ENCODE assay signal across 1 cellular context in the genomic region with DNA sequence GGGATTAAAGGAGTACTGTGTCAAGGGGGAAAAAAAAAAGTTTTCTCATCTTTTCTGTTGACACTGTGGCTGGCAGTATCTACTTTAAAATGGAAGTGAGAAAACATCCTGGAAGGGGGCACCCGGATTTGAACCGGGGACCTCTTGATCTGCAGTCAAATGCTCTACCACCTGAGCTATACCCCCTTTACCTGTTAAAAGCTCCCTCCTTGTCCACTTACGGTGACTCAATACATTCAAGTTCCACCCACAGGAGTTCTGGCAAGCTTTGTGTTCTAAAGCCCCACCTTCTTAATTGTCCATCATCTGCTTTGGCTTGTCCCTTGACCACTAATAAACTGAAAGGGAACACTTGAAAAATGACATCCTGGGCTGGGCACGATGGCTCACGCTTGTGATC.
TF ChIP-seq lines count a peak whose summit lies in the region.

No MANE protein-coding gene starts in this region.

TF ChIP-seq in GM23338, 12 proteins besides CTCF, POLR2A, EP300 and RAD21 (continued from another document):
- TF ChIP-seq, protein P1, sequence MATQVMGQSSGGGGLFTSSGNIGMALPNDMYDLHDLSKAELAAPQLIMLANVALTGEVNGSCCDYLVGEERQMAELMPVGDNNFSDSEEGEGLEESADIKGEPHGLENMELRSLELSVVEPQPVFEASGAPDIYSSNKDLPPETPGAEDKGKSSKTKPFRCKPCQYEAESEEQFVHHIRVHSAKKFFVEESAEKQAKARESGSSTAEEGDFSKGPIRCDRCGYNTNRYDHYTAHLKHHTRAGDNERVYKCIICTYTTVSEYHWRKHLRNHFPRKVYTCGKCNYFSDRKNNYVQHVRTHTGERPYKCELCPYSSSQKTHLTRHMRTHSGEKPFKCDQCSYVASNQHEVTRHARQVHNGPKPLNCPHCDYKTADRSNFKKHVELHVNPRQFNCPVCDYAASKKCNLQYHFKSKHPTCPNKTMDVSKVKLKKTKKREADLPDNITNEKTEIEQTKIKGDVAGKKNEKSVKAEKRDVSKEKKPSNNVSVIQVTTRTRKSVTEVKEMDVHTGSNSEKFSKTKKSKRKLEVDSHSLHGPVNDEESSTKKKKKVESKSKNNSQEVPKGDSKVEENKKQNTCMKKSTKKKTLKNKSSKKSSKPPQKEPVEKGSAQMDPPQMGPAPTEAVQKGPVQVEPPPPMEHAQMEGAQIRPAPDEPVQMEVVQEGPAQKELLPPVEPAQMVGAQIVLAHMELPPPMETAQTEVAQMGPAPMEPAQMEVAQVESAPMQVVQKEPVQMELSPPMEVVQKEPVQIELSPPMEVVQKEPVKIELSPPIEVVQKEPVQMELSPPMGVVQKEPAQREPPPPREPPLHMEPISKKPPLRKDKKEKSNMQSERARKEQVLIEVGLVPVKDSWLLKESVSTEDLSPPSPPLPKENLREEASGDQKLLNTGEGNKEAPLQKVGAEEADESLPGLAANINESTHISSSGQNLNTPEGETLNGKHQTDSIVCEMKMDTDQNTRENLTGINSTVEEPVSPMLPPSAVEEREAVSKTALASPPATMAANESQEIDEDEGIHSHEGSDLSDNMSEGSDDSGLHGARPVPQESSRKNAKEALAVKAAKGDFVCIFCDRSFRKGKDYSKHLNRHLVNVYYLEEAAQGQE (IDR thresholded peaks at IDR 0.05; ENCODE audit: unreplicated experiment): no peak
- TF ChIP-seq EZH2phosphoT487 (IDR thresholded peaks at IDR 0.05; ENCODE audit: unreplicated experiment): no peak
